10 cellular contexts compared by ENCODE assay signal in genomic region chr1:78036450-78036849, GRCh38. TPM values are rescaled to one million over a fixed set of nuclear protein-coding genes. Genes with fewer than 3 reads are reported as not detected.
"Had no signal": no experiment of that assay in that cellular context is flagged by ENCODE, and none has a peak within 500 bp of the region (broad histone marks: within the 10 kb centered on the region; RNA-seq: fewer than 3 reads in every experiment).

No MANE protein-coding gene starts in this region.

- H3K9ac ChIP-seq: GM23248 had no signal

- ATAC-seq: HCT116 had no signal

- H3K9me3 ChIP-seq: HAP-1 had no signal

- H3K4me1 ChIP-seq: HAP-1 had no signal

- H2AFZ ChIP-seq: GM23248 had no signal

- DNase-seq: GM23248, GOT3, H7, HFFc6, KG1 had no signal

- H3K27ac ChIP-seq: GM23248, HL-60 had no signal

- H3K4me3 ChIP-seq: GM23248, HAP-1 had no signal

- H3K36me3 ChIP-seq: HAP-1 had no signal

RNA-seq across cellular contexts. Expression of gene GIPC2, which starts 9.3 kb away (rescaled TPM):
- total RNA-seq: HT1080 had no signal
- polyA plus RNA-seq: IgD-negative memory B cell had no signal
